ENCODE assay signal across 12 cellular contexts in genomic region chr1:33182896-33183295, GRCh38. TPM values are rescaled to one million over a fixed set of nuclear protein-coding genes. Genes with fewer than 3 reads are reported as not detected.
DNase-seq lines count a peak whose midpoint lies in the region; ATAC-seq and TF ChIP-seq lines count a peak whose summit lies in the region.
"Had no signal": no experiment of that assay in that cellular context is flagged by ENCODE, and none has a peak within 500 bp of the region (broad histone marks: within the 10 kb centered on the region; RNA-seq: fewer than 3 reads in every experiment).

No MANE protein-coding gene starts in this region.

- peaks cover 29% of the 10 kb centered on the region for H3K4me1 ChIP-seq in SJCRH30
- H3K4me1 ChIP-seq: breast epithelium had no signal

- no peak overlapping the region for H3K27ac Mint-ChIP-seq in activated CD4-positive, alpha-beta T cell treated with anti-CD3 and anti-CD28 coated beads for 36 hours
- H3K27ac Mint-ChIP-seq in endothelial cell (ENCODE audit: unreplicated experiment), result no peak overlapping the region
- peak overlapping the region; percentile 86 for H3K27ac Mint-ChIP-seq in osteocyte (ENCODE audit: unreplicated experiment)
- no peak overlapping the region for H3K27ac Mint-ChIP-seq in Calu3 (ENCODE audit: unreplicated experiment)
- H3K27ac Mint-ChIP-seq: activated T-cell treated with anti-CD3 and anti-CD28 coated beads, Interleukin-2, amount 50 U/mL, for 24 hours had no signal

- intact Hi-C loops in activated CD4-positive, alpha-beta T cell treated with anti-CD3 and anti-CD28 coated beads for 36 hours (cut with DNase I, micrococcal nuclease), result loop anchor here (1.0 to 5.0 kb wide), 4 partner anchors 102 to 289 kb away; partner anchors contain the start of genes AZIN2 (in 1 of the 2), PHC2 (in 1 of the 2) and ZSCAN20 (in 1 of the 2)
- intact Hi-C loops in Calu3 (cut with micrococcal nuclease; ENCODE audit: unreplicated experiment), result no loop called here

- H3K9me3 Mint-ChIP-seq in activated CD4-positive, alpha-beta T cell treated with anti-CD3 and anti-CD28 coated beads for 36 hours (ENCODE audit: low read depth), result no peaks in the 10 kb centered on the region
- H3K9me3 Mint-ChIP-seq in endothelial cell (ENCODE audit: unreplicated experiment) (no peaks in the 10 kb centered on the region), osteocyte (ENCODE audit: unreplicated experiment) (no peaks in the 10 kb centered on the region), Calu3 (ENCODE audit: low read depth, unreplicated experiment) (no peaks in the 10 kb centered on the region)
- H3K9me3 Mint-ChIP-seq: activated T-cell treated with anti-CD3 and anti-CD28 coated beads, Interleukin-2, amount 50 U/mL, for 24 hours had no signal

- POLR2A ChIA-PET in activated CD4-positive, alpha-beta T cell treated with anti-CD3 and anti-CD28 coated beads for 36 hours (lab: Charles Lee), result interaction anchor here (0.9 kb wide), 1 partner anchor 202 kb away, joined by 4 read pairs; no protein-coding TSS in a partner anchor

- BruUV-seq in Calu3 (replicated peaks; lab: Mats Ljungman, UMichigan), result no TSS peak

- H3K9me3 ChIP-seq in SJCRH30 (replicated peaks), result no peaks in the 10 kb centered on the region
- H3K9me3 ChIP-seq: breast epithelium, thoracic aorta had no signal

- no peaks in the 10 kb centered on the region for H3K27me3 ChIP-seq in SJCRH30
- H3K27me3 ChIP-seq: breast epithelium had no signal

- peak overlapping the region; percentile 78; the same call in 1 of the 2 replicates for H3K27ac ChIP-seq in SJCRH30

- no peaks in the 10 kb centered on the region for H3K36me3 Mint-ChIP-seq in activated CD4-positive, alpha-beta T cell treated with anti-CD3 and anti-CD28 coated beads for 36 hours (ENCODE audit: low read depth)
- H3K36me3 Mint-ChIP-seq in endothelial cell (ENCODE audit: low read depth, unreplicated experiment) (peaks cover 7% of the 10 kb centered on the region), osteocyte (ENCODE audit: unreplicated experiment) (peaks cover 14% of the 10 kb centered on the region), Calu3 (ENCODE audit: insufficient read depth, unreplicated experiment) (peaks cover 27% of the 10 kb centered on the region)

- H3K4me3 Mint-ChIP-seq in activated CD4-positive, alpha-beta T cell treated with anti-CD3 and anti-CD28 coated beads for 36 hours, result peak overlapping the region; percentile 79
- peak overlapping the region; percentile 87 for H3K4me3 Mint-ChIP-seq in endothelial cell (ENCODE audit: unreplicated experiment)
- H3K4me3 Mint-ChIP-seq in osteocyte (ENCODE audit: unreplicated experiment), result peak overlapping the region; percentile 99
- no peak overlapping the region for H3K4me3 Mint-ChIP-seq in Calu3 (ENCODE audit: low read depth, unreplicated experiment)

- CTCF ChIA-PET in activated CD4-positive, alpha-beta T cell treated with anti-CD3 and anti-CD28 coated beads for 36 hours (lab: Charles Lee), result interaction anchor here (0.5 to 0.6 kb wide), 3 partner anchors 250 to 330 kb away, joined by 3 to 4 read pairs (median 3); no protein-coding TSS in a partner anchor
- CTCF ChIA-PET in Calu3 (lab: Charles Lee), result interaction anchor here (0.5 kb wide), 1 partner anchor 632 kb away, joined by 7 read pairs; no protein-coding TSS in a partner anchor

- H3K4me1 Mint-ChIP-seq in activated CD4-positive, alpha-beta T cell treated with anti-CD3 and anti-CD28 coated beads for 36 hours, result peaks cover 25% of the 10 kb centered on the region
- peaks cover 14% of the 10 kb centered on the region for H3K4me1 Mint-ChIP-seq in endothelial cell (ENCODE audit: unreplicated experiment)
- peaks cover 38% of the 10 kb centered on the region for H3K4me1 Mint-ChIP-seq in osteocyte (ENCODE audit: unreplicated experiment)
- H3K4me1 Mint-ChIP-seq in Calu3 (ENCODE audit: low read depth, unreplicated experiment), result peaks cover 22% of the 10 kb centered on the region

- TF ChIP-seq CTCF in endothelial cell (IDR thresholded peaks at IDR 0.05; ENCODE audit: unreplicated experiment) (no peak), osteocyte (IDR thresholded peaks at IDR 0.05) (no peak), Calu3 (IDR thresholded peaks at IDR 0.05; ENCODE audit: unreplicated experiment) (no peak)

- H3K36me3 ChIP-seq in SJCRH30, result peaks cover 2% of the 10 kb centered on the region; the same call in 1 of the 2 replicates
- H3K36me3 ChIP-seq: breast epithelium, thoracic aorta had no signal

- H3K4me3 ChIP-seq in SJCRH30, result no peak overlapping the region; the same call in 1 of the 2 replicates

- DNase-seq in activated CD4-positive, alpha-beta T cell treated with anti-CD3 and anti-CD28 coated beads for 36 hours, result no peak
- DNase-seq in activated CD4-positive, alpha-beta T cell treated with anti-CD3 and anti-CD28 coated beads, Interleukin-2, amount 50 U/mL, for 48 hours, result no peak
- DNase-seq in SJCRH30, result no peak
- no peak for DNase-seq in endothelial cell (ENCODE audit: low spot score)
- DNase-seq in osteocyte (ENCODE audit: extremely low spot score, unreplicated experiment), result peak; percentile 51
- DNase-seq in Calu3, result no peak
- DNase-seq in NCI-H345 (lab: John Stamatoyannopoulos, UW), result no peak
- DNase-seq: activated T-cell treated with anti-CD3 and anti-CD28 coated beads, Interleukin-2, amount 50 U/mL, for 24 hours; NCI-H1092 treated with DMSO at 0.1 percent for 48 hours had no signal

- peaks cover 5% of the 10 kb centered on the region for H3K27me3 Mint-ChIP-seq in activated CD4-positive, alpha-beta T cell treated with anti-CD3 and anti-CD28 coated beads for 36 hours
- H3K27me3 Mint-ChIP-seq in endothelial cell (ENCODE audit: unreplicated experiment) (peaks cover 7% of the 10 kb centered on the region), osteocyte (ENCODE audit: unreplicated experiment) (no peaks in the 10 kb centered on the region), Calu3 (ENCODE audit: unreplicated experiment) (peaks cover 53% of the 10 kb centered on the region)

- ATAC-seq in activated CD4-positive, alpha-beta T cell treated with anti-CD3 and anti-CD28 coated beads for 36 hours, result no peak
- no peak for ATAC-seq in GM21367 (IDR thresholded peaks at IDR 0.05; ENCODE audit: unreplicated experiment)

RNA-seq across cellular contexts. Expression of gene TRIM62, which starts 1.1 kb away (rescaled TPM):
- 1 to 10 TPM; 3.6 to 3.7 TPM for total RNA-seq in activated CD4-positive, alpha-beta T cell treated with anti-CD3 and anti-CD28 coated beads for 36 hours
- 16.9 and 17.6 TPM in 2 replicates for total RNA-seq in SJCRH30 (2014; rRNA removed; shearing (Covaris generic))
- 10.8 TPM for total RNA-seq in endothelial cell (ENCODE audit: unreplicated experiment)
- 71.8 and 78.7 TPM in 2 replicates for total RNA-seq in osteocyte
- total RNA-seq in Calu3 (2022), result 6.9 and 8.8 TPM in 2 replicates
